Comparison of ENCODE assay signal across 8 cellular contexts in the genomic region with DNA sequence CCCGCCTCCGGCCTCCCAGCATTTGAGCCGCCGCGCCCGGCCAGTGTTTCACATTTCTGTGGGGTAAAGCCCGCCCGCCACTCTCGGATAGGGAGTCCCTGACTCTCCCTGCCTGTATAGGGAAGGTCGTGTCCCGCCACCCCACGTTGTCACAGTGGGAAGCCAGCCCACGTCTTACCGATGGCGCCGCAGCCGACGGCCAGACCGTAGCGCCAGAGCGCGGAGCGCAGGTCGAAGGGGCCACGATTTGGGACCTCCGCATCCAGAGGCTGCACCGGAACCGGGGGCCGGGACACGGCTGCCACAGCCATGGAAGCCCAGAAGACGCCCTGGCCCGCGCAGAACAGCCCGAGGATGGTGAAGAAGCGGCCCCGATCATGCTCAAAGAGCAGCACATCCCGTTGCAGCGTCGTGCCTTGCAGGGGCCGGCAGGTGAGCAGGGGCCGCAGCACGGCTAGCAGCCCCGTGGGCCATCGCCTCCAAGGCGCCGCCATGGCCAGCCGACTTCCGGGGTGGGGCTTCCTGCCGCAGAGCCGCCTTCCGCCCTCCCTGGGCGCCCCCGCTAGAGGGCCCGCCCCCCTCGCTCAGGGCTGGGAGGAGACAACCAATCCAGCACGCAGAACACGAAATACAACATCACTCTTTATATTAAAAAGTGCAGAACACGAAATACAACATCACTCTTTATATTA. TPM values are rescaled to one million over a fixed set of nuclear protein-coding genes. Genes with fewer than 3 reads are reported as not detected.
A peak's percentile ranks its signal among the peaks of the same experiment; 100 is the strongest.
DNase-seq lines count a peak whose midpoint lies in the region; ATAC-seq and TF ChIP-seq lines count a peak whose summit lies in the region.

A gene with protein sequence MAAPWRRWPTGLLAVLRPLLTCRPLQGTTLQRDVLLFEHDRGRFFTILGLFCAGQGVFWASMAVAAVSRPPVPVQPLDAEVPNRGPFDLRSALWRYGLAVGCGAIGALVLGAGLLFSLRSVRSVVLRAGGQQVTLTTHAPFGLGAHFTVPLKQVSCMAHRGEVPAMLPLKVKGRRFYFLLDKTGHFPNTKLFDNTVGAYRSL (minus strand): TSS at position 506 of the 692 bp plus-strand sequence. CDS start 12 bp downstream, at position 494.

- H3K9me2 ChIP-seq in neural cell (ENCODE audit: insufficient read depth, low read length), result no peaks in the 10 kb centered on the region

- H3K36me3 ChIP-seq in KMS-11 (ENCODE audit: insufficient read depth) (no peaks in the 10 kb centered on the region; the same call in 1 of the 2 replicates), RWPE2 (ENCODE audit: low read depth) (peaks cover 64% of the 10 kb centered on the region), neural cell (ENCODE audit: insufficient read depth, low read length) (no peaks in the 10 kb centered on the region), stomach (peaks cover 37 to 68% (median 64%) of the 10 kb centered on the region in 4 donors)

- peak in 1 of 4 donors; percentile 29 for TF ChIP-seq POLR2A in stomach (IDR thresholded peaks at IDR 0.05)

- 0 to 1% (median 0%) methylated on average over 11 to 58 of the region's 58 CpGs for WGBS in stomach, 5 donors

- intact Hi-C loops in stomach (cut with DNase I; ENCODE audit: low total_unique reads), result loop anchor here (10.0 kb wide), 1 partner anchor 63 kb away; no protein-coding TSS in a partner anchor

- TF ChIP-seq EP300 in neural cell (conservative IDR thresholded peaks at IDR 0.05; ENCODE audit: poor library complexity, severe bottlenecking), result no peak
- no peak for TF ChIP-seq EP300 in stomach (IDR thresholded peaks at IDR 0.05)

- H3K4me2 ChIP-seq in KMS-11 (peak within 1 kb of the TSS; percentile 88), neural cell (ENCODE audit: low read length) (peak within 1 kb of the TSS; percentile 59)

- H3K4me3 ChIP-seq in KMS-11 (IDR thresholded peaks at IDR 0.05; ENCODE audit: insufficient read depth, low read depth, low read length) (peak within 1 kb of the TSS; percentile 48), RWPE2 (ENCODE audit: severe bottlenecking) (peak within 1 kb of the TSS; percentile 97), fibroblast of the aortic adventitia (ENCODE audit: low read depth, low read length) (peak within 1 kb of the TSS; percentile 88), neural cell (ENCODE audit: low read length) (peak within 1 kb of the TSS; percentile 93), stomach (peak within 1 kb of the TSS; percentile 75 to 97 (median 87))

- DNase-seq in DMS153 (lab: John Stamatoyannopoulos, UW) (peak; percentile 55), RWPE2 (ENCODE audit: low spot score) (peak; percentile 85), fibroblast of the aortic adventitia (ENCODE audit: low read depth) (peak; percentile 65), stomach (peak; percentile 90)
- DNase-seq in activated T-helper 9 cell treated with anti-CD3 and anti-CD28 coated beads, Interleukin-2, amount 50 U/mL, for 16 hours (ENCODE audit: low read depth), result peak; percentile 88

- H3K79me2 ChIP-seq in KMS-11 (ENCODE audit: insufficient read depth, low read depth) (peaks cover 46% of the 10 kb centered on the region), neural cell (replicated peaks; ENCODE audit: insufficient read depth, low read length) (peaks cover 10% of the 10 kb centered on the region)

- H3K9ac ChIP-seq in KMS-11 (peak within 1 kb of the TSS; percentile 68), neural cell (ENCODE audit: low read length) (peak within 1 kb of the TSS; percentile 75)

- TF ChIP-seq RAD21 in neural cell (conservative IDR thresholded peaks at IDR 0.05), result no peak

- H3K27ac ChIP-seq in KMS-11 (peak within 1 kb of the TSS; percentile 43), RWPE2 (ENCODE audit: poor library complexity, severe bottlenecking) (peak within 1 kb of the TSS; percentile 90), neural cell (ENCODE audit: low read length) (peak within 1 kb of the TSS; percentile 58), stomach (peak within 1 kb of the TSS; percentile 87 to 93 (median 89))

- H2AFZ ChIP-seq in KMS-11 (ENCODE audit: low read depth) (peak within 1 kb of the TSS; percentile 55), neural cell (ENCODE audit: low read depth, low read length) (no peak within 1 kb of the TSS)

- ATAC-seq in GM21529 (IDR thresholded peaks at IDR 0.05; ENCODE audit: unreplicated experiment), result peak; percentile 62
- peak; percentile 80 for ATAC-seq in RWPE2 (ENCODE audit: low read depth)

- H3F3A ChIP-seq in neural cell (ENCODE audit: insufficient read depth, low read length, poor library complexity, severe bottlenecking), result peaks cover 3% of the 10 kb centered on the region

- TF ChIP-seq CTCF in KMS-11 (conservative IDR thresholded peaks at IDR 0.05; ENCODE audit: low read depth, low read length), result 0 out of 2 replicates have a peak, but pooled peaks have one; percentile 20
- TF ChIP-seq CTCF in RWPE2 (IDR thresholded peaks at IDR 0.05; ENCODE audit: poor library complexity, severe bottlenecking), result no peak
- TF ChIP-seq CTCF in fibroblast of the aortic adventitia (IDR thresholded peaks at IDR 0.05; ENCODE audit: insufficient read depth, low read length), result no peak
- no peak for TF ChIP-seq CTCF in neural cell (IDR thresholded peaks at IDR 0.05; ENCODE audit: poor library complexity, severe bottlenecking)
- TF ChIP-seq CTCF in stomach (IDR thresholded peaks at IDR 0.05), result peak in 4 of 7 experiments; percentile 13 to 39 (median 20)

- H3K4me1 ChIP-seq in KMS-11 (ENCODE audit: low read depth, poor library complexity, severe bottlenecking) (peaks cover 26% of the 10 kb centered on the region), RWPE2 (ENCODE audit: insufficient read depth, poor library complexity, severe bottlenecking) (peaks cover 9% of the 10 kb centered on the region), stomach (peaks cover 37 to 55% (median 53%) of the 10 kb centered on the region in 4 donors)

- H3K9me3 ChIP-seq in RWPE2 (ENCODE audit: severe bottlenecking), result no peaks in the 10 kb centered on the region
- H3K9me3 ChIP-seq in neural cell (ENCODE audit: low read length), result no peaks in the 10 kb centered on the region
- no peaks in the 10 kb centered on the region for H3K9me3 ChIP-seq in stomach

- H4K20me1 ChIP-seq in KMS-11 (ENCODE audit: insufficient read depth), result no peaks in the 10 kb centered on the region
- H4K20me1 ChIP-seq in neural cell (ENCODE audit: insufficient read depth), result no peaks in the 10 kb centered on the region

- H3K27me3 ChIP-seq in KMS-11 (ENCODE audit: insufficient read depth, low read depth) (no peaks in the 10 kb centered on the region), RWPE2 (ENCODE audit: insufficient read depth, poor library complexity, severe bottlenecking) (no peaks in the 10 kb centered on the region), neural cell (ENCODE audit: insufficient read depth, low read depth, low read length) (no peaks in the 10 kb centered on the region), stomach (no peaks in the 10 kb centered on the region)

TF ChIP-seq in neural cell, 6 proteins besides CTCF, POLR2A, EP300 and RAD21:
- TF ChIP-seq MXI1 (conservative IDR thresholded peaks at IDR 0.05; ENCODE audit: poor library complexity, severe bottlenecking), result peak; percentile 92
- TF ChIP-seq POLR2AphosphoS5 (IDR thresholded peaks at IDR 0.05), result peak; percentile 82
- no peak for TF ChIP-seq SMC3 (conservative IDR thresholded peaks at IDR 0.05; ENCODE audit: poor library complexity)

RNA-seq across cellular contexts. Expression of the gene that starts here (rescaled TPM):
- total RNA-seq in fibroblast of the aortic adventitia (ENCODE audit: low replicate concordance) (4.5 and 14.7 TPM in 2 replicates), stomach (10 to 100 TPM in 2 of 5 donors, 1 to 10 TPM in 1, under 1 TPM in 1, not detected in 1; 0.89 to 14.9 (median 10.7) TPM)
- polyA plus RNA-seq in neural cell (16.5 and 27.4 TPM in 2 replicates), stomach (10 to 100 TPM; 10.2 to 28.2 (median 17.7) TPM)
- 12.7 and 13.1 TPM in 2 replicates for polyA minus RNA-seq in neural cell

Comparison
In these comparisons a context has a peak if more than half of its experiments do, and no peak if none do; other contexts are left out.
1. Peak in every context shown above with its lines: DNase-seq, ATAC-seq, H3K4me3 ChIP-seq and H3K27ac ChIP-seq.
2. CTCF ChIP-seq: peak in KMS-11 (single experiment) and stomach (4 of 7); none in RWPE2 (single experiment), fibroblast of the aortic adventitia (single experiment) and neural cell (single experiment).